In genomic region chr3:63892773-63893352, GRCh38 we compare ENCODE assay signal across 37 cellular contexts. TPM values are rescaled to one million over a fixed set of nuclear protein-coding genes. Genes with fewer than 3 reads are reported as not detected.
"Had no signal": no experiment of that assay in that cellular context is flagged by ENCODE, and none has a peak within 500 bp of the region (broad histone marks: within the 10 kb centered on the region; RNA-seq: fewer than 3 reads in every experiment).

No MANE protein-coding gene starts in this region.

- DNase-seq: activated B cell treated with CpG ODN at 0.5 μM for 24 hours; activated CD4-positive, alpha-beta memory T cell treated with anti-CD3 and anti-CD28 coated beads for 36 hours; activated CD4-positive, alpha-beta T cell treated with anti-CD3 and anti-CD28 coated beads for 4 hours; activated CD4-positive, alpha-beta T cell treated with anti-CD3 and anti-CD28 coated beads, Interleukin-2, amount 10 ng/mL, durations not matched to agents 24 days and 14 days; activated CD4-positive, alpha-beta T cell treated with anti-CD3 and anti-CD28 coated beads, Interleukin-2, amount 50 U/mL, for 1 hour; activated CD4-positive, alpha-beta T cell treated with anti-CD3 and anti-CD28 coated beads, Interleukin-2, amount 50 U/mL, for 4 hours; activated CD4-positive, CD25-positive, alpha-beta regulatory T cell treated with anti-CD3 and anti-CD28 coated beads, Interleukin-2, amount 50 U/mL, for 72 hours; activated CD8-positive, alpha-beta memory T cell treated with anti-CD3 and anti-CD28 coated beads, Interleukin-2, amount 50 U/mL, for 4 hours; activated CD8-positive, alpha-beta T cell treated with anti-CD3 and anti-CD28 coated beads for 36 hours; activated effector memory CD4-positive, alpha-beta T cell treated with Interleukin-2 at 50 U/mL for 16 hours; activated gamma-delta T cell; activated naive CD4-positive, alpha-beta T cell treated with anti-CD3 and anti-CD28 coated beads, Interleukin-2, amount 50 U/mL, for 16 hours; activated naive CD4-positive, alpha-beta T cell treated with Interleukin-2 at 50 U/mL for 16 hours; activated naive CD8-positive, alpha-beta T cell treated with anti-CD3 and anti-CD28 coated beads for 36 hours; activated T-cell treated with anti-CD3 and anti-CD28 coated beads for 4 hours; activated T-cell treated with anti-CD3 and anti-CD28 coated beads, Interleukin-2, amount 50 U/mL, for 1 hour; activated T-cell treated with anti-CD3 and anti-CD28 coated beads, Interleukin-2, amount 50 U/mL, for 4 hours; activated T-cell treated with anti-CD3 and anti-CD28 coated beads, Interleukin-2, amount 50 U/mL, for 72 hours; amygdala; anterior cingulate cortex; caudate nucleus; cerebellar nuclear complex; T-helper 1 cell; T-helper 2 cell; T-helper 9 cell had no signal

- H3K27me3 Mint-ChIP-seq: activated B cell treated with CpG ODN at 0.5 μM for 24 hours; activated CD4-positive, alpha-beta memory T cell treated with anti-CD3 and anti-CD28 coated beads for 36 hours; activated CD4-positive, alpha-beta T cell treated with anti-CD3 and anti-CD28 coated beads, Interleukin-2, amount 10 ng/mL, durations not matched to agents 24 days and 14 days; activated CD8-positive, alpha-beta T cell treated with anti-CD3 and anti-CD28 coated beads for 36 hours; activated naive CD8-positive, alpha-beta T cell treated with anti-CD3 and anti-CD28 coated beads for 36 hours; brain; central memory CD8-positive, alpha-beta T cell had no signal

- H3K36me3 ChIP-seq: cardiac muscle cell had no signal

- H3K27ac Mint-ChIP-seq: activated B cell treated with CpG ODN at 0.5 μM for 24 hours; activated CD4-positive, alpha-beta memory T cell treated with anti-CD3 and anti-CD28 coated beads for 36 hours; activated CD4-positive, alpha-beta T cell treated with anti-CD3 and anti-CD28 coated beads, Interleukin-2, amount 10 ng/mL, durations not matched to agents 24 days and 14 days; activated CD8-positive, alpha-beta T cell treated with anti-CD3 and anti-CD28 coated beads for 36 hours; activated naive CD8-positive, alpha-beta T cell treated with anti-CD3 and anti-CD28 coated beads for 36 hours; activated T-cell treated with anti-CD3 and anti-CD28 coated beads, Interleukin-2, amount 50 U/mL, for 72 hours; activated T-helper 1 cell treated with anti-CD3 and anti-CD28 coated beads, Interleukin-12 subunit alpha, Interleukin-12 subunit beta, Interleukin-2, Interleukin-4 antibody, amounts not matched to agents 30 ng/mL and 10 ng/mL and 1 ng/mL, durations not matched to agents 14 hours and 24 hours and 36 hours; activated T-helper 2 cell treated with anti-CD3 and anti-CD28 coated beads, Interferon-gamma antibody, Interleukin-2, Interleukin-4, amounts not matched to agents 10 μg/mL and 5 μg/mL and 100 μg/mL, durations not matched to agents 14 hours and 24 hours and 36 hours; brain; T-helper 1 cell treated with Interleukin-12 subunit alpha and Interleukin-12 subunit beta and Interleukin-4 antibody, amounts not matched to agents 30 μg/mL and 1 μg/mL, for 36 hours; T-helper 2 cell treated with Interferon-gamma antibody and Interleukin-4, amounts not matched to agents 5 μg/mL and 100 μg/mL, for 36 hours had no signal

- H3K4me3 ChIP-seq: ascending aorta, cardiac muscle cell had no signal

- H3K9me3 Mint-ChIP-seq: activated B cell treated with CpG ODN at 0.5 μM for 24 hours; activated CD4-positive, alpha-beta memory T cell treated with anti-CD3 and anti-CD28 coated beads for 36 hours; activated CD4-positive, alpha-beta T cell treated with anti-CD3 and anti-CD28 coated beads, Interleukin-2, amount 10 ng/mL, durations not matched to agents 24 days and 14 days; activated CD8-positive, alpha-beta T cell treated with anti-CD3 and anti-CD28 coated beads for 36 hours; activated naive CD8-positive, alpha-beta T cell treated with anti-CD3 and anti-CD28 coated beads for 36 hours; activated T-cell treated with anti-CD3 and anti-CD28 coated beads, Interleukin-2, amount 50 U/mL, for 4 hours; activated T-cell treated with anti-CD3 and anti-CD28 coated beads, Interleukin-2, amount 50 U/mL, for 72 hours; activated T-helper 1 cell treated with anti-CD3 and anti-CD28 coated beads, Interleukin-12 subunit alpha, Interleukin-12 subunit beta, Interleukin-2, Interleukin-4 antibody, amounts not matched to agents 30 ng/mL and 10 ng/mL and 1 ng/mL, durations not matched to agents 14 hours and 24 hours and 36 hours; activated T-helper 2 cell treated with anti-CD3 and anti-CD28 coated beads, Interferon-gamma antibody, Interleukin-2, Interleukin-4, amounts not matched to agents 10 μg/mL and 5 μg/mL and 100 μg/mL, durations not matched to agents 14 hours and 24 hours and 36 hours; brain; central memory CD8-positive, alpha-beta T cell; T-helper 1 cell treated with Interleukin-12 subunit alpha and Interleukin-12 subunit beta and Interleukin-4 antibody, amounts not matched to agents 30 μg/mL and 1 μg/mL, for 36 hours; T-helper 2 cell treated with Interferon-gamma antibody and Interleukin-4, amounts not matched to agents 5 μg/mL and 100 μg/mL, for 36 hours had no signal

- H3K9me3 ChIP-seq: ascending aorta had no signal

- ATAC-seq: activated CD8-positive, alpha-beta T cell treated with anti-CD3 and anti-CD28 coated beads for 36 hours; activated T-cell treated with anti-CD3 and anti-CD28 coated beads, Interleukin-2, amount 50 U/mL, for 4 hours; activated T-cell treated with anti-CD3 and anti-CD28 coated beads, Interleukin-2, amount 50 U/mL, for 72 hours had no signal

- H3K4me3 Mint-ChIP-seq: activated B cell treated with CpG ODN at 0.5 μM for 24 hours; activated CD4-positive, alpha-beta memory T cell treated with anti-CD3 and anti-CD28 coated beads for 36 hours; activated CD4-positive, alpha-beta T cell treated with anti-CD3 and anti-CD28 coated beads, Interleukin-2, amount 10 ng/mL, durations not matched to agents 24 days and 14 days; activated CD8-positive, alpha-beta T cell treated with anti-CD3 and anti-CD28 coated beads for 36 hours; activated naive CD8-positive, alpha-beta T cell treated with anti-CD3 and anti-CD28 coated beads for 36 hours; activated T-cell treated with anti-CD3 and anti-CD28 coated beads, Interleukin-2, amount 50 U/mL, for 4 hours; activated T-cell treated with anti-CD3 and anti-CD28 coated beads, Interleukin-2, amount 50 U/mL, for 72 hours; activated T-helper 1 cell treated with anti-CD3 and anti-CD28 coated beads, Interleukin-12 subunit alpha, Interleukin-12 subunit beta, Interleukin-2, Interleukin-4 antibody, amounts not matched to agents 30 ng/mL and 10 ng/mL and 1 ng/mL, durations not matched to agents 14 hours and 24 hours and 36 hours; brain; central memory CD8-positive, alpha-beta T cell; T-helper 1 cell treated with Interleukin-12 subunit alpha and Interleukin-12 subunit beta and Interleukin-4 antibody, amounts not matched to agents 30 μg/mL and 1 μg/mL, for 36 hours; T-helper 2 cell treated with Interferon-gamma antibody and Interleukin-4, amounts not matched to agents 5 μg/mL and 100 μg/mL, for 36 hours had no signal

- H3K27me3 ChIP-seq: ascending aorta, cardiac muscle cell had no signal

- H3K27ac ChIP-seq: cardiac muscle cell, VCaP had no signal

RNA-seq across cellular contexts. Expression of gene SCAANT1, which starts 19.3 kb away (rescaled TPM):
- total RNA-seq: activated B cell treated with CpG ODN at 0.5 μM for 24 hours; activated CD4-positive, alpha-beta memory T cell treated with anti-CD3 and anti-CD28 coated beads for 36 hours; activated CD4-positive, alpha-beta T cell treated with anti-CD3 and anti-CD28 coated beads, Interleukin-2, amount 10 ng/mL, durations not matched to agents 24 days and 14 days; activated CD8-positive, alpha-beta memory T cell treated with anti-CD3 and anti-CD28 coated beads for 36 hours; activated CD8-positive, alpha-beta T cell treated with anti-CD3 and anti-CD28 coated beads for 36 hours; activated naive CD8-positive, alpha-beta T cell treated with anti-CD3 and anti-CD28 coated beads for 36 hours; activated T-cell treated with anti-CD3 and anti-CD28 coated beads, Interleukin-2, amount 50 U/mL, for 4 hours; activated T-cell treated with anti-CD3 and anti-CD28 coated beads, Interleukin-2, amount 50 U/mL, for 72 hours; activated T-helper 1 cell treated with anti-CD3 and anti-CD28 coated beads, Interleukin-12 subunit alpha, Interleukin-12 subunit beta, Interleukin-2, Interleukin-4 antibody, amounts not matched to agents 30 ng/mL and 10 ng/mL and 1 ng/mL, durations not matched to agents 14 hours and 24 hours and 36 hours; ascending aorta; bronchial epithelial cell; cardiac muscle cell; chondrocyte had no signal
